In the genomic region with DNA sequence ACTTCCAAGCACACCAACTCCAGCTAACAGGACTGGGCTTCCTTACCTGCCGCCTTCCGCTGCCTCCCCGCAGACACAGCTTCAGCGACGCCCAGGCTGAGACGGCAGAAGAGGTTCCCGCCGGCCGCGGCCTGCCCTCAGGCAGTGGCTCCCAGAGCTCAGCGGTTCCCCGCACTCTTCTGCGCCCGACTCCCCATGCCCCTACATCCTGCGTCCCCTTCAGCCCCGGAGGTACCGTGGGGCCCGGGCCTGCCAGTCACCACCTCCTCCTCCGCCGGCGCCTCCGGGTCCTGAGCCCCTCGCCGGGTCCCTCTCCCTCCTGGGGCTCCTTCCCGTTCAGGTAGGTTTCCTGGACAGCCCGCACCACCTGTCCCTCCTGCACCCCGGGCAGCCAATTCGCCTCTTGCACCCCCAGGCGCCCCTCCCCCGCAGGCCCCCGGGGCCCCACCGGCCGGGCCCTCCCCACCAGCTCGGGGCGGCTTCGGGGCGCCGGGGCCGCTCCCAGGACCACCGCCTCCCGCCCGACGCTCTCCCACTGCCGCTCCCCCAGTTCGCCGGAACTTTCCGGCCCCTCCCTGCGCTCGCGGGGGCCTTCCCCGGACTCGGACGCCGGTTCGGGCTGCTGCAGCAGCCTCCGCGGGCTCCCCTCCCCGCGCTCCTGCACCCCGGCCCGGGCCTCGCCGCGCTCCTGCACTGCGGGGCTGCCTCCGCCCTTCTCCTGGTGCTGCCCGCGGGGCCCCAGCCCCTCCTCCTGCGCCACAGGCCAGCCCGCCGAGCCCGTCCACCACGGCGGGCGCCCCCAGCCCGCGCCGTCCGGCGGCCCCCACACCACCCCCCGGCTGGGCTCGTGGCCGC, we compare ENCODE assay signal across 8 cellular contexts. TPM values are rescaled to one million over a fixed set of nuclear protein-coding genes. Genes with fewer than 3 reads are reported as not detected.
A peak's percentile ranks its signal among the peaks of the same experiment; 100 is the strongest.
DNase-seq lines count a peak whose midpoint lies in the region; ATAC-seq and TF ChIP-seq lines count a peak whose summit lies in the region.

A gene (minus strand): TSS at position 113 of the 855 bp plus-strand sequence. CDS start 19,963 bp downstream, outside the sequence.

- intact Hi-C loops in heart left ventricle (cut with DNase I), result loop anchor here in 3 of 10 donors (2.0 kb wide), 1 partner anchor 14 kb away; no protein-coding TSS in a partner anchor

- 0 to 4% (median 2%) methylated on average over 35 to 83 of the region's 83 CpGs for WGBS in heart left ventricle, 4 donors

- H3K79me2 ChIP-seq in OCI-LY3 (ENCODE audit: low read length), result peaks cover 52% of the 10 kb centered on the region

- H3K9me3 Mint-ChIP-seq in activated naive CD4-positive, alpha-beta T cell treated with anti-CD3 and anti-CD28 coated beads, Interleukin-2, amount 50 U/mL, for 72 hours, result no peaks in the 10 kb centered on the region

- H3K4me3 ChIP-seq in GM12875 (ENCODE audit: low read depth, low read length), result peak within 1 kb of the TSS; percentile 63
- H3K4me3 ChIP-seq in OCI-LY3 (ENCODE audit: low read length), result peak within 1 kb of the TSS; percentile 80
- peak within 1 kb of the TSS; percentile 36 to 90 (median 68) for H3K4me3 ChIP-seq in heart left ventricle
- peak within 1 kb of the TSS; percentile 72 for H3K4me3 ChIP-seq in rectal smooth muscle tissue (ENCODE audit: low read length)

- peak within 1 kb of the TSS; percentile 73 for H3K9ac ChIP-seq in OCI-LY3 (ENCODE audit: low read length)
- H3K9ac ChIP-seq in rectal smooth muscle tissue (ENCODE audit: low read length), result peak within 1 kb of the TSS; percentile 36

- TF ChIP-seq POLR2A in heart left ventricle (IDR thresholded peaks at IDR 0.05), result no peak

- H3K27me3 ChIP-seq in OCI-LY3 (ENCODE audit: low read depth, low read length), result no peaks in the 10 kb centered on the region
- H3K27me3 ChIP-seq in heart left ventricle, result no peaks in the 10 kb centered on the region
- no peaks in the 10 kb centered on the region for H3K27me3 ChIP-seq in rectal smooth muscle tissue (ENCODE audit: control insufficient read depth, insufficient read depth, low read length)

- peaks cover 44% of the 10 kb centered on the region for H3K4me1 ChIP-seq in OCI-LY3 (ENCODE audit: low read length)
- H3K4me1 ChIP-seq in heart left ventricle, result peaks cover 4 to 54% (median 28%) of the 10 kb centered on the region in 12 donors
- H3K4me1 ChIP-seq in rectal smooth muscle tissue (ENCODE audit: control insufficient read depth, insufficient read depth, low read length), result peaks cover 13% of the 10 kb centered on the region

- peak within 1 kb of the TSS; percentile 99 for H3K4me2 ChIP-seq in OCI-LY3 (ENCODE audit: low read length)

- peaks cover 7% of the 10 kb centered on the region for H3K36me3 ChIP-seq in OCI-LY3 (replicated peaks; ENCODE audit: low read depth, low read length)
- no peaks in the 10 kb centered on the region for H3K36me3 ChIP-seq in heart left ventricle
- no peaks in the 10 kb centered on the region for H3K36me3 ChIP-seq in rectal smooth muscle tissue (ENCODE audit: control insufficient read depth, insufficient read depth, low read length)

- DNase-seq in activated naive CD4-positive, alpha-beta T cell treated with anti-CD3 and anti-CD28 coated beads, Interleukin-2, amount 50 U/mL, for 72 hours (ENCODE audit: low spot score in 2 of 2), result peak; percentile 54 to 69
- peak in 2 of 5 donors; percentile 38 to 44 for DNase-seq in heart left ventricle
- DNase-seq in SHP77 treated with DMSO at 0.1 percent for 48 hours (lab: John Stamatoyannopoulos, UW), result no peak
- no peak for DNase-seq in NCI-H524 (lab: John Stamatoyannopoulos, UW)

- H4K20me1 ChIP-seq in OCI-LY3 (ENCODE audit: insufficient read depth, low read length), result 0 out of 2 replicates have a peak, but pooled peaks cover 3% of the 10 kb centered on the region

- H3K27ac Mint-ChIP-seq in activated naive CD4-positive, alpha-beta T cell treated with anti-CD3 and anti-CD28 coated beads, Interleukin-2, amount 50 U/mL, for 72 hours, result peak within 1 kb of the TSS; percentile 91 to 95

- H3K36me3 Mint-ChIP-seq in activated naive CD4-positive, alpha-beta T cell treated with anti-CD3 and anti-CD28 coated beads, Interleukin-2, amount 50 U/mL, for 72 hours, result peaks cover 0 to 9% of the 10 kb centered on the region in 2 donors

- TF ChIP-seq CTCF in GM12875 (IDR thresholded peaks at IDR 0.05; ENCODE audit: borderline replicate concordance, insufficient read depth, low read depth, low read length) (no peak), OCI-LY3 (IDR thresholded peaks at IDR 0.05; ENCODE audit: low read depth, low read length) (no peak), heart left ventricle (IDR thresholded peaks at IDR 0.05) (no peak)

- no peak within 1 kb of the TSS for H2AFZ ChIP-seq in OCI-LY3 (ENCODE audit: low read depth, low read length)

- H3K27ac ChIP-seq in OCI-LY3 (ENCODE audit: low read length) (peak within 1 kb of the TSS; percentile 87), heart left ventricle (peak within 1 kb of the TSS in 8 of 12 donors; percentile 15 to 94 (median 57)), rectal smooth muscle tissue (ENCODE audit: low read depth, low read length) (no peak within 1 kb of the TSS)

- H3K9me3 ChIP-seq in OCI-LY3 (ENCODE audit: insufficient read depth, low read length) (no peaks in the 10 kb centered on the region), heart left ventricle (no peaks in the 10 kb centered on the region)

- ATAC-seq in HG02610 (IDR thresholded peaks at IDR 0.05; ENCODE audit: unreplicated experiment), result peak; percentile 11
- peak; percentile 3 to 14 for ATAC-seq in activated naive CD4-positive, alpha-beta T cell treated with anti-CD3 and anti-CD28 coated beads, Interleukin-2, amount 50 U/mL, for 72 hours
- ATAC-seq in heart left ventricle, result peak in 2 of 4 donors; percentile 6 to 10

RNA-seq across cellular contexts. Expression of the gene that starts here (rescaled TPM):
- total RNA-seq in activated naive CD4-positive, alpha-beta T cell treated with anti-CD3 and anti-CD28 coated beads, Interleukin-2, amount 50 U/mL, for 72 hours, result 10 to 100 TPM; 55.1 to 78.1 TPM
- total RNA-seq in heart left ventricle, result 10 to 100 TPM; 13.5 to 59.7 (median 28.7) TPM
- polyA plus RNA-seq in heart left ventricle, result 10 to 100 TPM; 27.2 to 31.5 TPM

Comparison
In these comparisons a context has a peak if more than half of its experiments do, and no peak if none do; other contexts are left out.
1. DNase-seq: peak in activated naive CD4-positive, alpha-beta T cell treated with anti-CD3 and anti-CD28 coated beads, Interleukin-2, amount 50 U/mL, for 72 hours (2 of 2); none in SHP77 treated with DMSO at 0.1 percent for 48 hours (single experiment) and NCI-H524 (0 of 2).
2. Peak in every context shown above with its lines, with median percentiles within 50 percentile points of each other: H3K4me3 ChIP-seq.